In the genomic region with DNA sequence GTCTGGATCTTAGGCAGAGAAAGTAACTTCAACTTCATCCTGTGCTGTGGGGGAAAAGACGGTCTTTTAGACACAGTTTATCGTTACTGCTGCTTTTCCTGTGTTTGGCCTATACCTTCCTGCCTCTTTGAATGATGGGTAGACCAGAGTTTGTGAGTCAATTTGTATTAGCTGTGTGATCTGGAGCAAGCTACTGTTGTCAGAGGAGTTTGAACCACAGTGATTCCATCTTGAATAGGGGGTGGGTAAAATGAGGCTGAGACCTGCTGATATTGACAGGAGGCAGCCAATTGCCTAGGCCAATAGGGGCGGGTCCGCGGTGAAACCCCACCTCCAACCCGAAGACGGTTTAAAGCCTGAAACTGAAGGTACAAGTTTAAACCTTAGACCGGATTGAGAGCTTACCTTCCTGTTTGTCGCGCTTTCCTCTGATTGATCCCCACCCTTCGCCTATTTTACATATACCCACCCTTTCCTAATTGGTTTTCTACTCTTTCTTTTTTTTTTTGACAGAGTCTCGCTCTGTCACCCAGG, we compare ENCODE assay signal across 1 cellular context.
TF ChIP-seq lines count a peak whose summit lies in the region.

No MANE protein-coding gene starts in this region.

TF ChIP-seq in GM23338, 12 proteins besides CTCF, POLR2A, EP300 and RAD21 (continued from another document):
- TF ChIP-seq REST (IDR thresholded peaks at IDR 0.05; ENCODE audit: unreplicated experiment) (no peak), STAT1 (IDR thresholded peaks at IDR 0.05; ENCODE audit: unreplicated experiment) (no peak), ZNF114 (CRISPR knock-in tag; IDR thresholded peaks at IDR 0.05) (no peak), CREB1 (CRISPR knock-in tag; IDR thresholded peaks at IDR 0.05; ENCODE audit: low read depth) (no peak), NANOG (IDR thresholded peaks at IDR 0.05; ENCODE audit: borderline replicate concordance) (no peak), JUNB (IDR thresholded peaks at IDR 0.05; ENCODE audit: unreplicated experiment) (no peak)
- TF ChIP-seq, protein P1, sequence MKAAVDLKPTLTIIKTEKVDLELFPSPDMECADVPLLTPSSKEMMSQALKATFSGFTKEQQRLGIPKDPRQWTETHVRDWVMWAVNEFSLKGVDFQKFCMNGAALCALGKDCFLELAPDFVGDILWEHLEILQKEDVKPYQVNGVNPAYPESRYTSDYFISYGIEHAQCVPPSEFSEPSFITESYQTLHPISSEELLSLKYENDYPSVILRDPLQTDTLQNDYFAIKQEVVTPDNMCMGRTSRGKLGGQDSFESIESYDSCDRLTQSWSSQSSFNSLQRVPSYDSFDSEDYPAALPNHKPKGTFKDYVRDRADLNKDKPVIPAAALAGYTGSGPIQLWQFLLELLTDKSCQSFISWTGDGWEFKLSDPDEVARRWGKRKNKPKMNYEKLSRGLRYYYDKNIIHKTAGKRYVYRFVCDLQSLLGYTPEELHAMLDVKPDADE (IDR thresholded peaks at IDR 0.05): no peak
